ENCODE assay signal across 9 cellular contexts in the genomic region with DNA sequence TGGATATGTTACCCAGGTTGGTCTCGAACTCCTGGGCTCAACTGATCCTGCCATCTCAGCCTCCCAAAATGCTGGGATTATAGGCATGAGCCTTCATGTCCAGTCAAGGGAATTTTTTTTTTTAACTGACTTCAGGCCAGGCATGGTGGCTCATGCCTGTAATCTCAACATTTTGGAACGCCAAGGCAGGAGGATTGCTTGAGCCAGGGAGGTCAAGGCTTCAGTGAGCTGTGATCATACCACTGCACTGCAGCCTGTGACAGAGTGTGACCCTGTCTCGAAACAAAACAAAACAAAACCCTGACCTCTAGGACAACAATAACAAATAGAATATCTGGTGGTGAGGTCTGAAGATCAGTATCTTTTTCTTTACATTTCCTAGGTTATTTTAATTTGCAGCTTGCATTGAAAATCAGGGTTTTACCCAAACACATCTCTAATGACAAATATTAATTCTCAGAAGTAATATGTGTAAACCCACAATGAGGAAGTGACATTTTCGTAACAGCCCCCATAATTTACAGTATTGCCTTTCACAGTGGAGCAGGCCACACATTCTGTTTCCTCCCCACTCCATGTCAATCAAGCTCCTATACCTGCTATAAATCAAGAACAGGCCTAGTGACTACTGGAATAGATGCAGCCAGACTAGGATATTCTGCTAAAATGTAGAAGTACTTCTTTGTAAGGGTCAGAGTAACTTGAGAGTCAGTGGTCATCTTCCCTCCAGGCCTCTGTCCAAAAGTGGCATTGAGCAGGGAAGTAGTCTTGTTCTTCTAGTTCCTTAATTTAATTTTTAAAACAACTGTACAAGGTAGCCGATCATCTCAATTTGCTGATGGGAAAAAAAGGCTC. TPM values are rescaled to one million over a fixed set of nuclear protein-coding genes. Genes with fewer than 3 reads are reported as not detected.
DNase-seq lines count a peak whose midpoint lies in the region; ATAC-seq, FAIRE-seq and TF ChIP-seq lines count a peak whose summit lies in the region.
"Had no signal": no experiment of that assay in that cellular context is flagged by ENCODE, and none has a peak within 500 bp of the region (broad histone marks: within the 10 kb centered on the region; RNA-seq: fewer than 3 reads in every experiment).

No MANE protein-coding gene starts in this region.

- ATAC-seq in GM21447 (IDR thresholded peaks at IDR 0.05; ENCODE audit: unreplicated experiment) (peak; percentile 81), HG03342 (IDR thresholded peaks at IDR 0.05; ENCODE audit: unreplicated experiment) (peak; percentile 79)

- no peak overlapping the region for H3K23ac ChIP-seq in H1 (ENCODE audit: insufficient read length)

- H4K8ac ChIP-seq in H1 (ENCODE audit: extremely low read depth, insufficient read depth, low read length) = peak overlapping the region; percentile 15; the same call in 1 of the 2 replicates

- no peaks in the 10 kb centered on the region for H3K79me1 ChIP-seq in H1 (ENCODE audit: low read depth, low read length)

- H3K23me2 ChIP-seq in H1 (ENCODE audit: low read depth, low read length) = no peaks in the 10 kb centered on the region

- no peak overlapping the region for H3K4me3 ChIP-seq in H1 (ENCODE audit: extremely low read depth in 1 of 4, insufficient read depth in 2 of 4, low read depth in 3 of 4, low read length in 4 of 4)
- H3K4me3 ChIP-seq in BE2C (ENCODE audit: low read depth, low read length) = no peak overlapping the region

- in situ Hi-C loops in GM13977 (cut with MboI; ENCODE audit: low pct_unique_long_range_greater_than_20kb, low sequenced_read_pairs, unreplicated experiment) = no loop called here

- H3K4me2 ChIP-seq in H1 (ENCODE audit: insufficient read depth in 1 of 2, low read depth in 2 of 2, low read length in 2 of 2) = no peak overlapping the region

- TF ChIP-seq CTCF in GM13977 (IDR thresholded peaks at IDR 0.05; ENCODE audit: extremely low read depth, insufficient read depth, missing control alignments) (no peak), H1 (IDR thresholded peaks at IDR 0.05; ENCODE audit: control extremely low read depth in 1 of 3, insufficient read depth in 1 of 3, low read depth in 1 of 3, low read length in 3 of 3) (no peak), BE2C (IDR thresholded peaks at IDR 0.05; ENCODE audit: low read depth, low read length) (no peak)

- no peak overlapping the region for H2BK12ac ChIP-seq in H1 (ENCODE audit: low read depth, low read length)

- H3K36me3 ChIP-seq in H1 (ENCODE audit: control insufficient read depth in 2 of 4, insufficient read depth in 4 of 4, low read length in 3 of 4) (no peaks in the 10 kb centered on the region), BE2C (no peaks in the 10 kb centered on the region)

- H3K4me1 ChIP-seq in H1 (replicated peaks in 1 of 4; ENCODE audit: control insufficient read depth in 3 of 4, insufficient read depth in 4 of 4, low read length in 3 of 4) (no peaks in the 10 kb centered on the region), BE2C (no peaks in the 10 kb centered on the region)

- H2BK120ac ChIP-seq in H1 (replicated peaks; ENCODE audit: low read depth, low read length) = no peak overlapping the region

- no peaks in the 10 kb centered on the region for H3K79me2 ChIP-seq in H1 (ENCODE audit: control insufficient read depth in 1 of 2, insufficient read depth in 2 of 2, low read length in 2 of 2)

- no peak overlapping the region for H3K4ac ChIP-seq in H1 (replicated peaks; ENCODE audit: insufficient read length, low read depth, low read length)

- CTCF ChIA-PET in H1 (lab: Charles Lee; ENCODE audit: partially characterized antibody) = interaction anchor here (0.6 to 1.6 kb wide), 3 partner anchors 11 to 16 kb away, joined by 3 to 7 read pairs (median 4); no protein-coding TSS in a partner anchor

- H3K27me3 ChIP-seq in H1 (replicated peaks in 1 of 4; ENCODE audit: control insufficient read depth in 3 of 4, extremely low read depth in 1 of 4, insufficient read depth in 3 of 4, low read length in 3 of 4) (no peaks in the 10 kb centered on the region), BE2C (no peaks in the 10 kb centered on the region)

- no peak for TF ChIP-seq EP300 in H1 (IDR thresholded peaks at IDR 0.05; ENCODE audit: borderline replicate concordance in 1 of 2, low read depth in 2 of 2, low read length in 2 of 2)

- peak; percentile 70 for DNase-seq in GM13977 (ENCODE audit: low spot score)
- DNase-seq in H1 (ENCODE audit: low read depth in 1 of 2, low spot score in 2 of 2) = no peak
- no peak for DNase-seq in BE2C
- DNase-seq in NCI-H146 treated with DMSO at 0.1 percent for 48 hours (lab: John Stamatoyannopoulos, UW; ENCODE audit: unreplicated experiment) = no peak
- DNase-seq in stimulated activated naive CD4-positive, alpha-beta T cell treated with Interleukin-2 at 50 U/mL for 16 hours (lab: John Stamatoyannopoulos, UW) = no peak
- no peak for DNase-seq in occipital lobe (lab: John Stamatoyannopoulos, UW)
- DNase-seq: SW 1271 had no signal

- no peak overlapping the region for H4K91ac ChIP-seq in H1 (replicated peaks; ENCODE audit: insufficient read length, low read length)

- no peak overlapping the region for H2AK5ac ChIP-seq in H1 (ENCODE audit: low read depth, low read length)

- H3K9ac ChIP-seq in H1 (replicated peaks in 1 of 4; ENCODE audit: extremely low read depth in 1 of 4, low read depth in 3 of 4, low read length in 3 of 4) = no peak overlapping the region

- no peak overlapping the region for H2BK5ac ChIP-seq in H1 (ENCODE audit: low read depth, low read length)

- TF ChIP-seq POLR2A in H1 (IDR thresholded peaks at IDR 0.05; ENCODE audit: control extremely low read depth in 1 of 2, low read depth in 2 of 2, low read length in 2 of 2) = no peak

- H3K56ac ChIP-seq in H1 (replicated peaks; ENCODE audit: insufficient read length, low read depth, low read length) = no peak overlapping the region

- 88% methylated on average over 5 of the region's 5 CpGs; no CpG with 5 or more reads in 1 of the 2 experiments for WGBS in H1 (ENCODE audit: extremely low coverage in 1 of 2, insufficient coverage in 1 of 2, insufficient read length in 1 of 2, insufficient replicate concordance in 2 of 2, low coverage in 1 of 2, low lambda C conversion rate in 2 of 2, missing lambda C conversion rate in 1 of 2), 2 experiments

- no peak overlapping the region for H4K5ac ChIP-seq in H1 (ENCODE audit: insufficient read length, low read depth, low read length)

- no peak overlapping the region for H3K27ac ChIP-seq in H1 (ENCODE audit: low read depth, low read length)

- FAIRE-seq in H1 (lab: Jason Lieb, UNC) = no peak

- no peak overlapping the region for H3K18ac ChIP-seq in H1 (ENCODE audit: extremely low read depth, low read length)

- H2AFZ ChIP-seq in H1 (ENCODE audit: low read length) = no peak overlapping the region

- no peak overlapping the region for H3K14ac ChIP-seq in H1 (ENCODE audit: insufficient read length)

- POLR2A ChIA-PET in H1 (lab: Charles Lee; ENCODE audit: partially characterized antibody) = no interaction called here

- H2BK20ac ChIP-seq in H1 (ENCODE audit: low read length) = no peak overlapping the region

- no peaks in the 10 kb centered on the region for H4K20me1 ChIP-seq in H1 (replicated peaks in 1 of 2; ENCODE audit: control insufficient read depth in 1 of 2, insufficient read depth in 2 of 2, low read length in 2 of 2)

- H2BK15ac ChIP-seq in H1 (ENCODE audit: low read length) = no peak overlapping the region

- TF ChIP-seq RAD21 in H1 (IDR thresholded peaks at IDR 0.05 in 1 of 2, conservative IDR thresholded peaks at IDR 0.05 in 1 of 2; ENCODE audit: low read depth in 2 of 2, low read length in 2 of 2) = no peak

- no peaks in the 10 kb centered on the region for H3K9me3 ChIP-seq in H1 (ENCODE audit: insufficient read depth in 2 of 2, low read depth in 1 of 2, low read length in 1 of 2)
- no peaks in the 10 kb centered on the region for H3K9me3 ChIP-seq in BE2C

TF ChIP-seq in H1, 55 proteins besides CTCF, POLR2A, EP300 and RAD21:
- TF ChIP-seq, protein P1, sequence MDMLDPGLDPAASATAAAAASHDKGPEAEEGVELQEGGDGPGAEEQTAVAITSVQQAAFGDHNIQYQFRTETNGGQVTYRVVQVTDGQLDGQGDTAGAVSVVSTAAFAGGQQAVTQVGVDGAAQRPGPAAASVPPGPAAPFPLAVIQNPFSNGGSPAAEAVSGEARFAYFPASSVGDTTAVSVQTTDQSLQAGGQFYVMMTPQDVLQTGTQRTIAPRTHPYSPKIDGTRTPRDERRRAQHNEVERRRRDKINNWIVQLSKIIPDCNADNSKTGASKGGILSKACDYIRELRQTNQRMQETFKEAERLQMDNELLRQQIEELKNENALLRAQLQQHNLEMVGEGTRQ (IDR thresholded peaks at IDR 0.05; ENCODE audit: low read length) = no peak

RNA-seq across cellular contexts. Expression of gene ECHDC3, which starts 43.3 kb away (rescaled TPM):
- 19.9 and 20.1 TPM in 2 replicates for total RNA-seq in H1 (2021; fragmentation: NEBNext Ultra II Directional; extraction: Animal tissue kit (Norgen Biotek cat#: 25700))
- polyA plus RNA-seq in H1 (2011; rRNA removed) = 15.6 and 19.1 TPM in 2 replicates
- polyA plus RNA-seq in H1 (2011; cell fraction: cytosol; rRNA removed) = 18.1 TPM
- polyA plus RNA-seq in H1 (2011; cell fraction: nucleus; rRNA removed) = 18.7 TPM
- polyA plus RNA-seq in H1 (2012, experiment 1 of 2) = 8.2 to 11.5 TPM (median 10.6 TPM) in 4 replicates
- polyA plus RNA-seq in H1 (2012, experiment 2 of 2) = 9.6 TPM
- polyA plus RNA-seq in H1 (2013, experiment 1 of 2) = 13.1 TPM
- polyA plus RNA-seq in H1 (2013, experiment 2 of 2) = 11.3 TPM
- 12.3 and 13.7 TPM in 2 replicates for polyA minus RNA-seq in H1 (2011; rRNA and poly(A)+ RNA removed)
- polyA minus RNA-seq in H1 (2011; cell fraction: cytosol; rRNA and poly(A)+ RNA removed) = 5.9 TPM
- polyA minus RNA-seq in H1 (2011; cell fraction: nucleus; rRNA and poly(A)+ RNA removed) = 11.9 TPM
- 2.4 TPM for polyA plus RNA-seq in BE2C (2012; ENCODE audit: insufficient read depth, insufficient read length, low read depth)
- 5.6 TPM for total RNA-seq in occipital lobe
